15 cellular contexts compared by ENCODE assay signal in the genomic region with DNA sequence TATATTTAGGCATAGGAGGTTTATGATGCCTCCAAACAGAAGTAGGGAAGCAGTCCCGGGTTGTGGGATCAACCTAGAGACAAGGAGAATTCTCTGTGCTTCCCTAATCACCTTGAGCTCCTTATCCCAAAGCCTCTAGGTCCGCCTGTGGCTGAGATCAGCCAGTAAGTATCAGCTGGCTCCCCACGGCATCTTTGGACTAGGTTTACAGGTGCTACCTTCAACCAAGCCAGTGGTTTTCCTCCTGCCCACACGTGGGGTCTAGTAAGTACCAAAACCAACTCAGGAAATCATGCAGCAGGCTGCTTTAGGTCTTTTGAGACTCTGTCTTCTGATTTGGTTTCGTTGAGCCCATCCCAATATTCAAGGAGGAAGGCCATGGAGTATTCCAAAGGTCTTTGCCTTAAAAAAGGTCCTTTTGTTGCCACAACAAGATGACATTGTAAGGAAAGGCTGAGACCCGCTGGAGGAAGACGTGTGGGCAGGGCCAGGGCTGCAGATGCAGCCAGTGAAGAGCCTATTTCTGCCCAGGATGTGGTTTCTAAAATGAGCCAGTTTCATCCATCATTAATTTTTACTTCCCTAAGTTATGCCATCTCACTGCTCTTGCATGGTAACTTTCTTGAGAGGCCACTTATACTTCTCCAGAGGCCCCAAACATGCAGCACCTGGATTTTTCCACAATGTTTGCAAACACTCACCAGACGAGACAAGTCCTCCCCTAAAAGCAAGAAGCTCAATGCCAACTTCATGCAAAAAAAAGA.
A peak's percentile ranks its signal among the peaks of the same experiment; 100 is the strongest.
DNase-seq lines count a peak whose midpoint lies in the region; ATAC-seq lines count a peak whose summit lies in the region.
"Had no signal": no experiment of that assay in that cellular context is flagged by ENCODE, and none has a peak within 500 bp of the region (broad histone marks: within the 10 kb centered on the region; RNA-seq: fewer than 3 reads in every experiment).

No MANE protein-coding gene starts in this region.

- H3K27ac ChIP-seq in BLaER1 treated with 17β-estradiol and CSF1 and Interleukin-3, amounts not matched to agents 10 nM and 100 nM = peak overlapping the region in 9 of 11 experiments; percentile 29 to 78 (median 70); a peak in 17 of 22 replicates
- H3K27ac ChIP-seq: brain microvascular endothelial cell had no signal

- H3K36me3 ChIP-seq in BLaER1 treated with 17β-estradiol and CSF1 and Interleukin-3, amounts not matched to agents 10 nM and 100 nM = no peaks in the 10 kb centered on the region
- H3K36me3 ChIP-seq: brain microvascular endothelial cell had no signal

- peaks cover 0 to 55% (median 0%) of the 10 kb centered on the region in 11 experiments; a peak in 4 of 22 replicates for H3K27me3 ChIP-seq in BLaER1 treated with 17β-estradiol and CSF1 and Interleukin-3, amounts not matched to agents 10 nM and 100 nM
- H3K27me3 ChIP-seq: brain microvascular endothelial cell had no signal

- peak overlapping the region in 6 of 10 experiments; percentile 1 to 20 (median 9); a peak in 7 of 20 replicates for H3K4me3 ChIP-seq in BLaER1 treated with 17β-estradiol and CSF1 and Interleukin-3, amounts not matched to agents 10 nM and 100 nM

- H3K4me2 ChIP-seq in BLaER1 treated with 17β-estradiol and CSF1 and Interleukin-3, amounts not matched to agents 10 nM and 100 nM = peak overlapping the region; percentile 55 to 87 (median 82)

- H3K9ac ChIP-seq in BLaER1 treated with 17β-estradiol and CSF1 and Interleukin-3, amounts not matched to agents 10 nM and 100 nM = peak overlapping the region in 5 of 11 experiments; percentile 12 to 33 (median 28); a peak in 5 of 22 replicates

- ATAC-seq in GM21423 (IDR thresholded peaks at IDR 0.05; ENCODE audit: unreplicated experiment) = peak; percentile 60
- no peak for ATAC-seq in Right ventricle myocardium superior (ENCODE audit: poor library complexity)
- no peak for ATAC-seq in GM21390 (IDR thresholded peaks at IDR 0.05; ENCODE audit: unreplicated experiment)
- ATAC-seq: activated naive CD8-positive, alpha-beta T cell treated with anti-CD3 and anti-CD28 coated beads, Interleukin-2, amount 50 U/mL, for 24 hours had no signal

- peak; percentile 77 for DNase-seq in MV-4-11 (lab: John Stamatoyannopoulos, UW)
- DNase-seq in RPMI7951 (ENCODE audit: low read depth) = peak; percentile 15
- DNase-seq in posterior vena cava (ENCODE audit: low spot score) = no peak
- no peak for DNase-seq in Right ventricle myocardium superior
- DNase-seq in HuH-7.5 (ENCODE audit: low spot score) = no peak
- DNase-seq: activated naive CD8-positive, alpha-beta T cell treated with anti-CD3 and anti-CD28 coated beads, Interleukin-2, amount 50 U/mL, for 24 hours; brain microvascular endothelial cell; cortex of kidney; MM.1S; NCI-H526; posterior cingulate gyrus; T-helper 2 cell had no signal

- H3K9me3 ChIP-seq in BLaER1 treated with 17β-estradiol and CSF1 and Interleukin-3, amounts not matched to agents 10 nM and 100 nM (replicated peaks in 1 of 11) = peaks cover 0 to 27% (median 12%) of the 10 kb centered on the region in 11 experiments; a peak in 10 of 22 replicates

- H3K4me1 ChIP-seq in BLaER1 treated with 17β-estradiol and CSF1 and Interleukin-3, amounts not matched to agents 10 nM and 100 nM = peaks cover 14 to 42% (median 32%) of the 10 kb centered on the region in 10 experiments

- intact Hi-C loops in posterior vena cava (cut with DNase I) (no loop called here), Right ventricle myocardium superior (cut with DNase I) (no loop called here)

- no peaks in the 10 kb centered on the region for H4K20me1 ChIP-seq in BLaER1 treated with 17β-estradiol and CSF1 and Interleukin-3, amounts not matched to agents 10 nM and 100 nM

Comparison
In these comparisons a context has a peak if more than half of its experiments do, and no peak if none do; other contexts are left out.
1. DNase-seq: peak in MV-4-11 (single experiment) and RPMI7951 (single experiment); none in posterior vena cava (single experiment), Right ventricle myocardium superior (single experiment) and HuH-7.5 (single experiment).